In the genomic region with DNA sequence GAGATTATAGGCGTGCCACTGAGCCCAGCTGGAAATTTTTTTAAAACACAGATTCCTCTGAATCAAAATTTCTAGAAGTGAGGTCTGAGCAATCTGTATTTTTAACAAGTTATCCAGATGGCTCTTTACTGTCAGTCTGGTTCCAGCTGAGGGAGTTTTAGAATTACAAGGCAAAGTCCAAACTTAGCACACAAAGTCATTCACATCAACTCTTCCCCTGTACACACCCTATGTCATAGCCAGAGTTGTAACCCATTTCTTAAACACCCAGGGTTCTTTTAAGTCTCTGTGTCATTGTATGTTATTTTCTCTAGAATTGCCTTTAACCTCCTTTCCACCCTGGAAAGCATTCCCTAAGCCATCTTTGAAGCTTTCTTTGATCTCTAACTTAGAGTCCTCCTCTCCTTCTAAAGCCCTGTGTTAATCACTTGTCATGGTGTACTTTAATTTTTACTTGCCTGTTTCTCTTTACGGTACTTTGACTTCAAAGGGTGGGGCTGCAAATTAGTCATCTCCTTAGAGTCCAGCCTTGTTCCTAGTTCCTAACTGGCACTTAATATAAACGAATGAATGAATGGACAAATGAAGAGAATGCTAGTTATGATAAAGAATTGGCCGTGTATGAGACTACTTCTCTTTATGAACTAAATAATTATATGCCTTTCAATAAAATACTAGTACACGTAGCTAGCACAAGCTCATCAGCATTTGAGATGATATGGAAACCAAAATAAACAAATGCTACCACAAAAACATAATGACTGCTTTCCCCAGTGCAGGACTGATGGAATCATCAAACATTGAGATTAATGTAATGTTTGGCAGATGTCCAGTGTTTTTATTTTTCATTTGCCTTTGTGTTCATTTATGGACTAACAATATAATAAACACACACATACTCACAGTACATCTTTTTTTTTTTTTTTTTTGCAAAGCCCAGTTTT, we compare ENCODE assay signal across 9 cellular contexts. TPM values are rescaled to one million over a fixed set of nuclear protein-coding genes. Genes with fewer than 3 reads are reported as not detected.
DNase-seq lines count a peak whose midpoint lies in the region; ATAC-seq and TF ChIP-seq lines count a peak whose summit lies in the region.
"Had no signal": no experiment of that assay in that cellular context is flagged by ENCODE, and none has a peak within 500 bp of the region (broad histone marks: within the 10 kb centered on the region; RNA-seq: fewer than 3 reads in every experiment).

No MANE protein-coding gene starts in this region.

- peak; percentile 51 for ATAC-seq in HG02870 (IDR thresholded peaks at IDR 0.05; ENCODE audit: unreplicated experiment)
- ATAC-seq in activated T-helper 17 cell treated with anti-CD3 and anti-CD28 coated beads, Interleukin-2, amount 50 U/mL, for 72 hours (replicated peaks) = peak; percentile 25
- peak; percentile 86 for ATAC-seq in left colon
- no peak for ATAC-seq in GM18867 (IDR thresholded peaks at IDR 0.05; ENCODE audit: unreplicated experiment)
- no peak for ATAC-seq in activated CD4-positive, CD25-positive, alpha-beta regulatory T cell treated with anti-CD3 and anti-CD28 coated beads, Interleukin-2, amount 50 U/mL, for 24 hours

- H4K20me1 ChIP-seq in BLaER1 = no peaks in the 10 kb centered on the region

- H3K9me3 ChIP-seq in BLaER1 = no peaks in the 10 kb centered on the region
- no peaks in the 10 kb centered on the region for H3K9me3 ChIP-seq in effector memory CD4-positive, alpha-beta T cell (ENCODE audit: control insufficient read depth, low read length)

- peak overlapping the region; percentile 76 for H3K4me3 Mint-ChIP-seq in activated T-helper 17 cell treated with anti-CD3 and anti-CD28 coated beads, Interleukin-2, amount 50 U/mL, for 72 hours

- H3K4me2 ChIP-seq in BLaER1 = peak overlapping the region; percentile 5; the same call in 1 of the 2 replicates

- H3K36me3 Mint-ChIP-seq in activated T-helper 17 cell treated with anti-CD3 and anti-CD28 coated beads, Interleukin-2, amount 50 U/mL, for 72 hours (ENCODE audit: low read depth) = peaks cover 15% of the 10 kb centered on the region

- TF ChIP-seq CTCF in GM13977 (IDR thresholded peaks at IDR 0.05; ENCODE audit: extremely low read depth, insufficient read depth, missing control alignments) = no peak

- DNase-seq in left colon (no peak), GM13977 (ENCODE audit: low spot score) (no peak)
- DNase-seq in effector memory CD4-positive, alpha-beta T cell = no peak
- DNase-seq: NCI-H187 treated with DMSO at 0.1 percent for 48 hours had no signal

- in situ Hi-C loops in GM13977 (cut with MboI; ENCODE audit: low pct_unique_long_range_greater_than_20kb, low sequenced_read_pairs, unreplicated experiment) = no loop called here

- no peak overlapping the region for H3K9ac ChIP-seq in BLaER1

- peaks cover 18% of the 10 kb centered on the region for H3K36me3 ChIP-seq in BLaER1
- no peaks in the 10 kb centered on the region for H3K36me3 ChIP-seq in effector memory CD4-positive, alpha-beta T cell (ENCODE audit: control insufficient read depth, insufficient read depth, low read length)

- intact Hi-C loops in left colon (cut with DNase I, micrococcal nuclease) = loop anchor here in 1 of 2 donors (10.0 kb wide), 1 partner anchor 93 kb away; no protein-coding TSS in a partner anchor

- H3K4me3 ChIP-seq in BLaER1 = no peak overlapping the region
- no peak overlapping the region for H3K4me3 ChIP-seq in effector memory CD4-positive, alpha-beta T cell (ENCODE audit: insufficient read depth, low read depth, low read length, poor library complexity, severe bottlenecking)

- peaks cover 28% of the 10 kb centered on the region for H3K4me1 Mint-ChIP-seq in activated T-helper 17 cell treated with anti-CD3 and anti-CD28 coated beads, Interleukin-2, amount 50 U/mL, for 72 hours

- H3K27ac ChIP-seq in BLaER1 = no peak overlapping the region
- no peak overlapping the region for H3K27ac ChIP-seq in effector memory CD4-positive, alpha-beta T cell (ENCODE audit: insufficient read depth, low read length, poor library complexity, severe bottlenecking)

- H3K4me1 ChIP-seq in BLaER1 = peaks cover 18% of the 10 kb centered on the region
- peaks cover 13% of the 10 kb centered on the region for H3K4me1 ChIP-seq in effector memory CD4-positive, alpha-beta T cell (ENCODE audit: control insufficient read depth, insufficient read depth, low read length, poor library complexity, severe bottlenecking)

- H3K27ac Mint-ChIP-seq in activated T-helper 17 cell treated with anti-CD3 and anti-CD28 coated beads, Interleukin-2, amount 50 U/mL, for 72 hours = peak overlapping the region; percentile 91

- H3K27me3 ChIP-seq in BLaER1 = no peaks in the 10 kb centered on the region
- H3K27me3 ChIP-seq in effector memory CD4-positive, alpha-beta T cell (replicated peaks; ENCODE audit: control insufficient read depth, insufficient read depth, low read length, poor library complexity, severe bottlenecking) = no peaks in the 10 kb centered on the region

- H3K9me3 Mint-ChIP-seq in activated T-helper 17 cell treated with anti-CD3 and anti-CD28 coated beads, Interleukin-2, amount 50 U/mL, for 72 hours = no peaks in the 10 kb centered on the region

- H3K27me3 Mint-ChIP-seq in activated T-helper 17 cell treated with anti-CD3 and anti-CD28 coated beads, Interleukin-2, amount 50 U/mL, for 72 hours = no peaks in the 10 kb centered on the region

RNA-seq across cellular contexts. Expression of gene ACTR3, which starts 12.0 kb away (rescaled TPM):
- 100 to 1,000 TPM; 441 to 618 TPM for total RNA-seq in activated T-helper 17 cell treated with anti-CD3 and anti-CD28 coated beads, Interleukin-2, amount 50 U/mL, for 72 hours
- total RNA-seq in left colon = 100 to 1,000 TPM; 252 to 276 TPM

Comparison
In these comparisons a context has a peak if more than half of its experiments do, and no peak if none do; other contexts are left out.
1. ATAC-seq: peak in HG02870 (single experiment), activated T-helper 17 cell treated with anti-CD3 and anti-CD28 coated beads, Interleukin-2, amount 50 U/mL, for 72 hours (single experiment) and left colon (single experiment); none in GM18867 (single experiment) and activated CD4-positive, CD25-positive, alpha-beta regulatory T cell treated with anti-CD3 and anti-CD28 coated beads, Interleukin-2, amount 50 U/mL, for 24 hours (0 of 2).